In genomic region chr20:55394592-55394991, GRCh38 we compare ENCODE assay signal across 32 cellular contexts.
"Had no signal": no experiment of that assay in that cellular context is flagged by ENCODE, and none has a peak within 500 bp of the region (broad histone marks: within the 10 kb centered on the region; RNA-seq: fewer than 3 reads in every experiment).

No MANE protein-coding gene starts in this region.

- FAIRE-seq: endothelial cell of umbilical vein, frontal cortex, islet of Langerhans, pancreas, small intestine had no signal

- DNase-seq: activated CD4-positive, alpha-beta T cell treated with anti-CD3 and anti-CD28 coated beads for 48 hours; activated CD4-positive, alpha-beta T cell treated with anti-CD3 and anti-CD28 coated beads, Interleukin-2, amount 50 U/mL, for 48 hours; activated CD8-positive, alpha-beta memory T cell treated with anti-CD3 and anti-CD28 coated beads, Interleukin-2, amount 50 U/mL, for 4 hours; activated effector memory CD4-positive, alpha-beta T cell treated with anti-CD3 and anti-CD28 coated beads, Interleukin-2, amount 50 U/mL, for 16 hours; activated naive CD4-positive, alpha-beta T cell treated with anti-CD3 and anti-CD28 coated beads for 36 hours; activated naive CD8-positive, alpha-beta T cell treated with anti-CD3 and anti-CD28 coated beads for 36 hours; activated T-cell treated with anti-CD3 and anti-CD28 coated beads, Interleukin-2, amount 50 U/mL, for 1 hour; adrenal gland; aorta; brain microvascular endothelial cell; central memory CD4-positive, alpha-beta T cell; esophagus squamous epithelium; glutamatergic neuron; left colon; naive thymus-derived CD8-positive, alpha-beta T cell; nucleus accumbens; pancreas; sigmoid colon; small intestine; stimulated activated CD4-positive, alpha-beta T cell treated with anti-CD3 and anti-CD28 coated beads, Interleukin-1b, Interleukin-23, amount 100 ng/mL, for 48 hours; stimulated activated naive B cell treated with anti-CD40 and anti-IgM and Interleukin-4, amounts not matched to agents 10 μg/mL and 1 μg/mL and 100 μg/mL, for 72 hours; stomach; T-helper 1 cell; tibial artery; upper lobe of right lung; WERI-Rb-1 had no signal

- ATAC-seq: activated CD4-positive, CD25-positive, alpha-beta regulatory T cell treated with anti-CD3 and anti-CD28 coated beads, Interleukin-2, amount 50 U/mL, for 24 hours; left colon; naive thymus-derived CD8-positive, alpha-beta T cell; pancreas; stimulated activated naive B cell treated with anti-CD40 and anti-IgM and Interleukin-4, amounts not matched to agents 10 μg/mL and 1 μg/mL and 100 μg/mL, for 72 hours; upper lobe of right lung had no signal

- H3K4me3 ChIP-seq: adrenal gland, esophagus squamous epithelium, pancreas, prostate gland, sigmoid colon, stomach, suprapubic skin, tibial artery, upper lobe of right lung had no signal
